In the genomic region with DNA sequence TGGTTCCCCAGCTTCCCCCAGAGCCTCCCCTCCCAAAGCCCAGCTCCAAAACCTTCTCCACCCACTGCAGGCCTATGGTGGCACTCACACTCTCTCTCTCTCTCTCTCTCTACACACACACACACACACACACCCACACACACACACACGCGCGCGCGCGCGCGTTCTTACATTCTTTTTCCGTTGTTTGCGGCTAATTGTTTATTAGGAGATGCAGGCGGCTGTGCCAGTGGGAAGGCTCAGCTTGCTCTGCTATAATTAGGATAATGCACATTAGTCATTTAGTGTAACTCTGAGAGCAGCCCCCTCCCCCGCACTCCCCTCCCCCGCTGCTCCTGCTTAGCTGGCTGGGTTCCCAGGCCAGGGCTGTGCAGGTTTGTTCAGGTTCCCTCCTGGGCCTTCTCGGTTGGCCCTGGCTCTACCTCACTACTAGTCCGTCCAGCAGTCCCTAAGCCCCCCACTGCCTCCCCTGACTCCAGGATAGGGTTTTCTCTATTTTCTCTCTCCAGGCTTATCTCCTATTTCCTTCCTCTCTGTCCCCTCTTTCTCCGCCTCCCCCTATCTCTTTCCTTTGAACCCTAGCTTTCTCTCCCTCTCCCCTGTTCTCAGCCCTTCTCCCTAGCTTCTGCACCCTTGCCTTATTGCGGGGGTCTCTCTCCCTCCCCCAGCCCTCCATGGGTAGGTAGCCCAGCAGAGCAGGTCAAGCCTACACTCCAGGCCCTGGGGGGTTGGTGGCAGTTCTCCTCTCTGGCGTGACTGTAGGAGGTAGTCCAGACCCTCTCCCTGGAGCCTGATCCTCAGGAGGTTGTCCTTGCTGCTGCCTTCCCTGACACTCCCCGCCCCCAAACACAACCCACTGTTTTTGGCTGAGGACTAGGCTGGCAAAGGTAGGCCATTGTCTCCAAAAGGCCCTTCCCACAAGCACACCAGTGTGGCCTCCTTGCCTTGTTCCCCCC, we compare ENCODE assay signal across 13 cellular contexts. TPM values are rescaled to one million over a fixed set of nuclear protein-coding genes. Genes with fewer than 3 reads are reported as not detected.
DNase-seq lines count a peak whose midpoint lies in the region; ATAC-seq, FAIRE-seq and TF ChIP-seq lines count a peak whose summit lies in the region.
"Had no signal": no experiment of that assay in that cellular context is flagged by ENCODE, and none has a peak within 500 bp of the region (broad histone marks: within the 10 kb centered on the region; RNA-seq: fewer than 3 reads in every experiment).

No MANE protein-coding gene starts in this region.

- peaks cover 8% of the 10 kb centered on the region for H3K27me3 ChIP-seq in prostate gland (replicated peaks; ENCODE audit: insufficient read depth)

- H3K27ac ChIP-seq in HEK293 (ENCODE audit: extremely low read depth, low read depth, low read length) (peak overlapping the region; percentile 73), prostate gland (no peak overlapping the region)
- H3K27ac ChIP-seq: tibial artery had no signal

- FAIRE-seq in GM12891 (lab: Jason Lieb, UNC), result no peak
- FAIRE-seq: D721Med had no signal

- TF ChIP-seq CTCF in HEK293 (tag by site-specific recombination; IDR thresholded peaks at IDR 0.05) (no peak), prostate gland (IDR thresholded peaks at IDR 0.05) (no peak)

- H3K4me1 ChIP-seq in HEK293 (ENCODE audit: control insufficient read depth, insufficient read depth, low read length) (peaks cover 52% of the 10 kb centered on the region), prostate gland (replicated peaks) (no peaks in the 10 kb centered on the region)
- H3K4me1 ChIP-seq: tibial artery had no signal

- no peak for ATAC-seq in HG02642 (IDR thresholded peaks at IDR 0.05; ENCODE audit: poor library complexity, unreplicated experiment)
- ATAC-seq: left lobe of liver had no signal

- WGBS in prostate gland, result 26% methylated on average over 19 of the region's 19 CpGs

- H3K9me3 ChIP-seq in HEK293 (ENCODE audit: control insufficient read depth, insufficient read depth, low read depth, low read length) (no peaks in the 10 kb centered on the region), prostate gland (no peaks in the 10 kb centered on the region)
- H3K9me3 ChIP-seq: tibial artery had no signal

- CTCF ChIA-PET in HEK293 (lab: Yijun Ruan, JAX), result interaction anchor here (0.9 to 2.7 kb wide), 6 partner anchors 25 to 70 kb away, joined by 3 to 7 read pairs (median 4); no protein-coding TSS in a partner anchor

- peak; percentile 29 for DNase-seq in NCI-H2196 (lab: John Stamatoyannopoulos, UW; ENCODE audit: unreplicated experiment)
- DNase-seq in cerebellum (ENCODE audit: low spot score), result peak; percentile 73
- peak; percentile 11 for DNase-seq in prostate gland (ENCODE audit: low spot score)
- DNase-seq in GM12891 (ENCODE audit: insufficient read length, low spot score), result no peak
- DNase-seq in mesenteric fat pad (ENCODE audit: low spot score), result no peak
- no peak for DNase-seq in activated CD4-positive, CD25-positive, alpha-beta regulatory T cell (lab: John Stamatoyannopoulos, UW)
- DNase-seq: activated T-cell treated with anti-CD3 and anti-CD28 coated beads, Interleukin-2, amount 50 U/mL, for 24 hours; T-helper 2 cell; tibial artery had no signal

- intact Hi-C loops in prostate gland (cut with DNase I), result no loop called here

- TF ChIP-seq POLR2A in prostate gland (IDR thresholded peaks at IDR 0.05), result no peak
- no peak for TF ChIP-seq POLR2A in GM12891 (IDR thresholded peaks at IDR 0.05; ENCODE audit: low read depth, low read length)

- H3K36me3 ChIP-seq in HEK293 (ENCODE audit: control insufficient read depth in 2 of 2, insufficient read depth in 1 of 2, low read length in 2 of 2), result no peaks in the 10 kb centered on the region
- no peaks in the 10 kb centered on the region for H3K36me3 ChIP-seq in prostate gland
- H3K36me3 ChIP-seq: tibial artery had no signal

- no peak overlapping the region for H3K4me3 ChIP-seq in HEK293 (ENCODE audit: low read depth, low read length)
- no peak overlapping the region for H3K4me3 ChIP-seq in prostate gland
- H3K4me3 ChIP-seq: tibial artery had no signal

- POLR2A ChIA-PET in HEK293 (lab: Yijun Ruan, JAX), result interaction anchor here (0.6 to 1.5 kb wide), 10 partner anchors 9 to 1104 kb away, joined by 3 to 11 read pairs (median 4); partner anchors contain the start of genes CCT6B, TMEM132E and ZNF830

TF ChIP-seq in HEK293, 187 proteins besides CTCF, POLR2A, EP300 and RAD21 (continues in another document):
- TF ChIP-seq WT1 (tag by site-specific recombination; IDR thresholded peaks at IDR 0.05) (peak; percentile 67; the same call in 1 of the 2 replicates), ZNF341 (tag by site-specific recombination; IDR thresholded peaks at IDR 0.05; ENCODE audit: low read depth) (peak; percentile 67), ZNF600 (tag by site-specific recombination; IDR thresholded peaks at IDR 0.05) (peak; percentile 44; the same call in 1 of the 2 replicates), IKZF3 (tag by site-specific recombination; IDR thresholded peaks at IDR 0.05) (peak; percentile 57; the same call in 1 of the 2 replicates), GLIS2 (tag by site-specific recombination; IDR thresholded peaks at IDR 0.05) (peak; percentile 48), ATF2 (tag by site-specific recombination; IDR thresholded peaks at IDR 0.05; ENCODE audit: low read depth) (no peak), ZNF843 (tag by site-specific recombination; IDR thresholded peaks at IDR 0.05) (peak; percentile 84), BCL11A (tag by site-specific recombination; IDR thresholded peaks at IDR 0.05; ENCODE audit: low read depth) (no peak)
- TF ChIP-seq, protein P1, sequence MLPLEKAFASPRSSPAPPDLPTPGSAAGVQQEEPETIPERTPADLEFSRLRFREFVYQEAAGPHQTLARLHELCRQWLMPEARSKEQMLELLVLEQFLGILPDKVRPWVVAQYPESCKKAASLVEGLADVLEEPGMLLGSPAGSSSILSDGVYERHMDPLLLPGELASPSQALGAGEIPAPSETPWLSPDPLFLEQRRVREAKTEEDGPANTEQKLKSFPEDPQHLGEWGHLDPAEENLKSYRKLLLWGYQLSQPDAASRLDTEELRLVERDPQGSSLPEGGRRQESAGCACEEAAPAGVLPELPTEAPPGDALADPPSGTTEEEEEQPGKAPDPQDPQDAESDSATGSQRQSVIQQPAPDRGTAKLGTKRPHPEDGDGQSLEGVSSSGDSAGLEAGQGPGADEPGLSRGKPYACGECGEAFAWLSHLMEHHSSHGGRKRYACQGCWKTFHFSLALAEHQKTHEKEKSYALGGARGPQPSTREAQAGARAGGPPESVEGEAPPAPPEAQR (tag by site-specific recombination; IDR thresholded peaks at IDR 0.05), result peak; percentile 92

TF ChIP-seq in GM12891, 5 proteins besides CTCF, POLR2A, EP300 and RAD21:
- TF ChIP-seq TAF1 (IDR thresholded peaks at IDR 0.05; ENCODE audit: low read depth, low read length) (no peak), POLR2AphosphoS5 (IDR thresholded peaks at IDR 0.05; ENCODE audit: low read depth, low read length) (no peak)

RNA-seq across cellular contexts. Expression of gene TMEM132E, which starts 34.0 kb away (rescaled TPM):
- 3.4 TPM for total RNA-seq in cerebellum
- 1 to 10 TPM in 1 of 2 donors, not detected in 1; 1.0 TPM for total RNA-seq in prostate gland
- not detected for polyA plus RNA-seq in GM12891 (2012; ENCODE audit: low read depth, missing spikeins)
- 0.16 TPM for total RNA-seq in mesenteric fat pad

Comparison
In these comparisons a context has a peak if more than half of its experiments do, and no peak if none do; other contexts are left out.
1. DNase-seq: peak in NCI-H2196 (single experiment), cerebellum (single experiment) and prostate gland (single experiment); none in GM12891 (single experiment), mesenteric fat pad (single experiment) and activated CD4-positive, CD25-positive, alpha-beta regulatory T cell (0 of 4).